ENCODE assay signal across 8 cellular contexts in genomic region chr18:50099725-50100414, GRCh38.
DNase-seq lines count a peak whose midpoint lies in the region; ATAC-seq, FAIRE-seq and TF ChIP-seq lines count a peak whose summit lies in the region.

No MANE protein-coding gene starts in this region.

- ATAC-seq in GM21529 (IDR thresholded peaks at IDR 0.05; ENCODE audit: unreplicated experiment), result peak; percentile 78

- DNase-seq in GM10266 (ENCODE audit: extremely low spot score) (peak; percentile 40), MG63 (peak; percentile 6), keratinocyte (ENCODE audit: low read depth, low spot score) (no peak), OCI-M1 (lab: John Stamatoyannopoulos, UW) (no peak), retina (no peak), testis (no peak), COR-L47 (lab: John Stamatoyannopoulos, UW) (no peak)

- TF ChIP-seq POLR2A in testis (IDR thresholded peaks at IDR 0.05), result no peak

- intact Hi-C loops in testis (cut with DNase I; ENCODE audit: low total_unique reads), result no loop called here

- WGBS in testis, 2 donors, result 87 to 91% methylated on average over 4 of the region's 4 CpGs

- no peaks in the 10 kb centered on the region for H3K9me1 ChIP-seq in keratinocyte (ENCODE audit: control insufficient read depth, extremely low read depth, insufficient read depth, low read length)

- H2AFZ ChIP-seq in keratinocyte (ENCODE audit: control insufficient read depth, low read length), result no peak overlapping the region

- H3K9ac ChIP-seq in keratinocyte (ENCODE audit: control insufficient read depth, extremely low read depth, insufficient read depth, low read length), result no peak overlapping the region

- TF ChIP-seq CTCF in GM10266 (IDR thresholded peaks at IDR 0.05; ENCODE audit: control insufficient read depth, insufficient read depth, low read depth, missing control alignments), result no peak
- no peak for TF ChIP-seq CTCF in keratinocyte (optimal IDR thresholded peaks at IDR 0.05 in 1 of 3, IDR thresholded peaks at IDR 0.05 in 1 of 3, conservative IDR thresholded peaks at IDR 0.05 in 1 of 3; ENCODE audit: extremely low read depth in 1 of 3, insufficient read depth in 2 of 3, low read length in 3 of 3)
- no peak for TF ChIP-seq CTCF in testis (IDR thresholded peaks at IDR 0.05)

- no peaks in the 10 kb centered on the region for H3K27me3 ChIP-seq in MG63
- H3K27me3 ChIP-seq in keratinocyte (ENCODE audit: control insufficient read depth, extremely low read depth, insufficient read depth, low read length), result peaks cover 3% of the 10 kb centered on the region
- H3K27me3 ChIP-seq in testis, result no peaks in the 10 kb centered on the region

- H3K27ac ChIP-seq in keratinocyte (ENCODE audit: control insufficient read depth, insufficient read depth, low read length) (no peak overlapping the region), testis (no peak overlapping the region)

- dilution Hi-C loops in keratinocyte (cut with MboI; ENCODE audit: extremely low pct_ligation_motif_present, low sequenced_read_pairs), result no loop called here

- H3K4me1 ChIP-seq in keratinocyte (ENCODE audit: control insufficient read depth, extremely low read depth, insufficient read depth, low read length) (peaks cover 17% of the 10 kb centered on the region), testis (no peaks in the 10 kb centered on the region)

- no peaks in the 10 kb centered on the region for H3K36me3 ChIP-seq in MG63
- H3K36me3 ChIP-seq in keratinocyte (ENCODE audit: control insufficient read depth in 2 of 2, extremely low read depth in 1 of 2, insufficient read depth in 2 of 2, low read length in 2 of 2), result no peaks in the 10 kb centered on the region
- no peaks in the 10 kb centered on the region for H3K36me3 ChIP-seq in testis (ENCODE audit: low read depth, missing control alignments)

- no peaks in the 10 kb centered on the region for H3K79me2 ChIP-seq in keratinocyte (ENCODE audit: control insufficient read depth, insufficient read depth, low read length)

- H4K20me1 ChIP-seq in keratinocyte (ENCODE audit: control insufficient read depth, extremely low read depth, insufficient read depth, low read length), result no peaks in the 10 kb centered on the region

- no peak overlapping the region for H3K4me3 ChIP-seq in MG63
- H3K4me3 ChIP-seq in keratinocyte (ENCODE audit: control insufficient read depth in 2 of 3, extremely low read depth in 1 of 3, insufficient read depth in 2 of 3, low read depth in 1 of 3, low read length in 3 of 3), result no peak overlapping the region
- no peak overlapping the region for H3K4me3 ChIP-seq in testis

- peak; percentile 71 for FAIRE-seq in keratinocyte (lab: Jason Lieb, UNC)

- H3K9me3 ChIP-seq in MG63, result peaks cover 2% of the 10 kb centered on the region; the same call in 1 of the 2 replicates
- H3K9me3 ChIP-seq in keratinocyte (ENCODE audit: control insufficient read depth, low read depth, low read length), result no peaks in the 10 kb centered on the region
- H3K9me3 ChIP-seq in testis, result no peaks in the 10 kb centered on the region

- H3K4me2 ChIP-seq in keratinocyte (ENCODE audit: control insufficient read depth, extremely low read depth, insufficient read depth, low read depth, low read length), result no peak overlapping the region

Comparison
In these comparisons a context has a peak if more than half of its experiments do, and no peak if none do; other contexts are left out.
1. DNase-seq: peak in GM10266 (single experiment) and MG63 (single experiment); none in keratinocyte (single experiment), OCI-M1 (single experiment), retina (single experiment), testis (single experiment) and COR-L47 (single experiment).